ENCODE assay signal across 10 cellular contexts in genomic region chr2:26355038-26355995, GRCh38. TPM values are rescaled to one million over a fixed set of nuclear protein-coding genes. Genes with fewer than 3 reads are reported as not detected.
DNase-seq lines count a peak whose midpoint lies in the region; ATAC-seq, FAIRE-seq and TF ChIP-seq lines count a peak whose summit lies in the region.
"Had no signal": no experiment of that assay in that cellular context is flagged by ENCODE, and none has a peak within 500 bp of the region (broad histone marks: within the 10 kb centered on the region; RNA-seq: fewer than 3 reads in every experiment).

No MANE protein-coding gene starts in this region.

- CTCF ChIA-PET in activated CD4-positive, alpha-beta memory T cell treated with anti-CD3 and anti-CD28 coated beads for 36 hours (lab: Charles Lee): no interaction called here

- H3K27ac ChIP-seq in HUES48 (ENCODE audit: low read depth, low read length) (peak overlapping the region; percentile 49), kidney (ENCODE audit: low read depth in 2 of 2, low read length in 2 of 2) (no peak overlapping the region)

- H3K4me1 Mint-ChIP-seq in mesothelial cell of epicardium: peaks cover 29% of the 10 kb centered on the region
- peaks cover 70% of the 10 kb centered on the region for H3K4me1 Mint-ChIP-seq in activated CD4-positive, alpha-beta memory T cell treated with anti-CD3 and anti-CD28 coated beads for 36 hours (ENCODE audit: low read depth)

- no peak overlapping the region for H3K4me3 Mint-ChIP-seq in mesothelial cell of epicardium
- H3K4me3 Mint-ChIP-seq in activated CD4-positive, alpha-beta memory T cell treated with anti-CD3 and anti-CD28 coated beads for 36 hours: no peak overlapping the region
- H3K4me3 Mint-ChIP-seq: central memory CD8-positive, alpha-beta T cell; neural crest cell had no signal

- H3K27me3 Mint-ChIP-seq in mesothelial cell of epicardium (ENCODE audit: low read depth): no peaks in the 10 kb centered on the region
- H3K27me3 Mint-ChIP-seq in activated CD4-positive, alpha-beta memory T cell treated with anti-CD3 and anti-CD28 coated beads for 36 hours: no peaks in the 10 kb centered on the region
- H3K27me3 Mint-ChIP-seq: central memory CD8-positive, alpha-beta T cell had no signal

- H3K4me3 ChIP-seq in HUES48 (ENCODE audit: low read depth, low read length): 0 out of 2 replicates have a peak overlapping the region, but pooled peaks have one; percentile 29
- H3K4me3 ChIP-seq in kidney (ENCODE audit: low read length in 2 of 2): no peak overlapping the region

- ATAC-seq in GM18519 (IDR thresholded peaks at IDR 0.05; ENCODE audit: low FRiP score, unreplicated experiment): no peak

- no peaks in the 10 kb centered on the region for H3K27me3 ChIP-seq in HUES48 (ENCODE audit: control insufficient read depth, insufficient read depth, low read length)

- H3K27ac Mint-ChIP-seq in mesothelial cell of epicardium: peak overlapping the region; percentile 82
- H3K27ac Mint-ChIP-seq in activated CD4-positive, alpha-beta memory T cell treated with anti-CD3 and anti-CD28 coated beads for 36 hours: no peak overlapping the region

- DNase-seq in COLO829 (ENCODE audit: low spot score) (peak; percentile 91), amniotic epithelial cell (ENCODE audit: low read depth) (peak; percentile 93), mesothelial cell of epicardium (ENCODE audit: low spot score in 2 of 2, unreplicated experiment in 2 of 2) (no peak), kidney (no peak), NCI-H524 treated with DMSO at 0.1 percent for 48 hours (lab: John Stamatoyannopoulos, UW) (no peak)
- no peak for DNase-seq in activated CD4-positive, alpha-beta memory T cell treated with anti-CD3 and anti-CD28 coated beads for 36 hours

- H3K9me3 ChIP-seq in HUES48 (ENCODE audit: control insufficient read depth, insufficient read depth, low read length): no peaks in the 10 kb centered on the region
- H3K9me3 ChIP-seq in kidney (ENCODE audit: control insufficient read depth in 1 of 2, low read length in 2 of 2): no peaks in the 10 kb centered on the region

- FAIRE-seq in kidney (lab: Jason Lieb, UNC): no peak

- H3K9ac ChIP-seq in HUES48 (ENCODE audit: low read depth, low read length) (no peak overlapping the region), kidney (ENCODE audit: low read length in 2 of 2) (no peak overlapping the region)

- no peaks in the 10 kb centered on the region for H3K9me3 Mint-ChIP-seq in mesothelial cell of epicardium
- H3K9me3 Mint-ChIP-seq in activated CD4-positive, alpha-beta memory T cell treated with anti-CD3 and anti-CD28 coated beads for 36 hours: no peaks in the 10 kb centered on the region
- H3K9me3 Mint-ChIP-seq: central memory CD8-positive, alpha-beta T cell; neural crest cell had no signal

- TF ChIP-seq CTCF in mesothelial cell of epicardium (IDR thresholded peaks at IDR 0.05; ENCODE audit: unreplicated experiment): no peak
- TF ChIP-seq CTCF in kidney (IDR thresholded peaks at IDR 0.05; ENCODE audit: borderline replicate concordance, extremely low read depth, insufficient read depth): no peak

- H3K4me1 ChIP-seq in HUES48 (ENCODE audit: control insufficient read depth, insufficient read depth, low read length): peaks cover 12% of the 10 kb centered on the region
- H3K4me1 ChIP-seq in kidney (ENCODE audit: control insufficient read depth in 1 of 2, insufficient read depth in 1 of 2, low read depth in 1 of 2, low read length in 2 of 2): peaks cover 0 to 7% of the 10 kb centered on the region in 2 donors

- peaks cover 15% of the 10 kb centered on the region; the same call in 1 of the 2 replicates for H3K36me3 ChIP-seq in HUES48 (ENCODE audit: control insufficient read depth, insufficient read depth, low read length)
- H3K36me3 ChIP-seq in kidney (ENCODE audit: control insufficient read depth in 1 of 2, insufficient read depth in 2 of 2, low read length in 2 of 2): no peaks in the 10 kb centered on the region

- H3K36me3 Mint-ChIP-seq in mesothelial cell of epicardium: peaks cover 2% of the 10 kb centered on the region
- peaks cover 14% of the 10 kb centered on the region for H3K36me3 Mint-ChIP-seq in activated CD4-positive, alpha-beta memory T cell treated with anti-CD3 and anti-CD28 coated beads for 36 hours

- intact Hi-C loops in kidney (cut with DNase I): no loop called here
- intact Hi-C loops in activated CD4-positive, alpha-beta memory T cell treated with anti-CD3 and anti-CD28 coated beads for 36 hours (cut with micrococcal nuclease): no loop called here

- POLR2A ChIA-PET in activated CD4-positive, alpha-beta memory T cell treated with anti-CD3 and anti-CD28 coated beads for 36 hours (lab: Charles Lee): interaction anchor here (2.6 kb wide), 1 partner anchor 9 kb away, joined by 14 read pairs; the partner anchor contains the start of genes ADGRF3 and SELENOI

RNA-seq across cellular contexts. Expression of gene ADGRF3, which starts 8.7 kb away (rescaled TPM):
- total RNA-seq in mesothelial cell of epicardium: 0.20 to 0.83 TPM (median 0.22 TPM) in 3 replicates
- 0.94 TPM for total RNA-seq in kidney
- 1.8 TPM for polyA plus RNA-seq in kidney (ENCODE audit: insufficient read depth, low read depth, low replicate concordance)
- 1 to 10 TPM; 1.4 to 3.7 TPM for total RNA-seq in activated CD4-positive, alpha-beta memory T cell treated with anti-CD3 and anti-CD28 coated beads for 36 hours

RNA-seq across cellular contexts. Expression of gene SELENOI, which starts 9.4 kb away (rescaled TPM):
- total RNA-seq in mesothelial cell of epicardium (28.1 to 32.0 TPM (median 29.1 TPM) in 3 replicates), kidney (23.7 TPM)
- 5.3 TPM for polyA plus RNA-seq in kidney (ENCODE audit: insufficient read depth, low read depth, low replicate concordance)
- 10 to 100 TPM; 31.9 to 34.2 TPM for total RNA-seq in activated CD4-positive, alpha-beta memory T cell treated with anti-CD3 and anti-CD28 coated beads for 36 hours

RNA-seq across cellular contexts. Expression of gene DRC1, which starts 46.4 kb away (rescaled TPM):
- total RNA-seq in mesothelial cell of epicardium: 0.18 to 0.59 TPM (median 0.22 TPM) in 3 replicates
- 0.76 TPM for total RNA-seq in kidney
- not detected for polyA plus RNA-seq in kidney (ENCODE audit: insufficient read depth, low read depth, low replicate concordance)
- total RNA-seq in activated CD4-positive, alpha-beta memory T cell treated with anti-CD3 and anti-CD28 coated beads for 36 hours: not detected

Comparison
In these comparisons a context has a peak if more than half of its experiments do, and no peak if none do; other contexts are left out.
1. DNase-seq: peak in COLO829 (single experiment) and amniotic epithelial cell (single experiment); none in mesothelial cell of epicardium (0 of 2), kidney (single experiment), NCI-H524 treated with DMSO at 0.1 percent for 48 hours (single experiment) and activated CD4-positive, alpha-beta memory T cell treated with anti-CD3 and anti-CD28 coated beads for 36 hours (single experiment).